8 cellular contexts compared by ENCODE assay signal in the genomic region with DNA sequence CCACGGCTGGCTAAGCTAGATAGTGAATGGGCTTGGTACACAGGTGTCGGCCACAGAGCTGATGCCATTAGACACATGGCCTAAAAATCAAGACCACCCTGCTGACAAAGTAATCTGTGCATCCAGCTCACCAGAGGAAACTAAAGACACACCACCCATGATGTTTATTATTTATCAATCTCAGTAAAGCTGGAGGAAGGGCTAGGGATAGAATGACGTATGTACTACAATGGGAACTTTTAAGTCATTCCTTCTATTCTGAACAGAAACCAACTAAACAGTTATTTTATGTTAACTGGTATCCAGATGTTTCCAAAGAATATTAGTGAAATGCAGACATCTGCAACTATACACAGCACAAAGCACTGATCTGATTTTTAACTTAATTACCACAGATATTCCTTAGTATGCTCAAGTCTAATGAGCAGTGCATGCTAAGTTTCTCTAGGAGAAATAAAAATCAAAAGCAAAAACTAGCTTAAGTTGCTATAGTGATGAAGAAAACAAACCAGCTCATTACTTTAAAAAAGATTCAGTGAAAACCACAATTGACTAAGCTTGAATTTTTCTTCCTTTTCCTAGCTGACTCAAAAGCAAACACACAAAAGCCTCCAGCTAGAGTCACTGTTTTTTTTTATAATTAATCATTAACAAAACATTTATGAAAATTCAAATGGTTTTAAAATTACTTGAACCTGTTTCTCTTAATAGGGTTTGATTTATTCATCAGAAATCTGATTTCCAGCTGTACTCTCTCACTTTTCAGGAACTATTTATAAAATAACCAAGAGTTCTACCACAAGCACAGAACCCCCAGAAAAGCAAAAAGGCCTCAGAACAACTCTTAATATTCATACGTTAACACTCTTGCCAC.
DNase-seq lines count a peak whose midpoint lies in the region; ATAC-seq, FAIRE-seq and TF ChIP-seq lines count a peak whose summit lies in the region.
"Not testable (repeated sequence)": the region's sequence is repeated elsewhere in the genome, so short reads cannot be mapped to it uniquely, and the experiment has no call there.

No MANE protein-coding gene starts in this region.

- H3K9ac ChIP-seq in endothelial cell of umbilical vein (replicated peaks; ENCODE audit: extremely low read depth, insufficient read depth, low read length); HepG2 (ENCODE audit: insufficient read depth, low read depth, low read length): not testable (repeated sequence)

- not testable (repeated sequence) for H3K4me3 ChIP-seq in AG10803 (ENCODE audit: low read length); endothelial cell of umbilical vein (replicated peaks in 1 of 3; ENCODE audit: insufficient read depth in 1 of 3, low read depth in 1 of 3, low read length in 3 of 3); HepG2 (replicated peaks in 1 of 3; ENCODE audit: insufficient read depth in 1 of 3, low read depth in 2 of 3, low read length in 3 of 3)

- 66% methylated on average over 4 of the region's 4 CpGs for WGBS in HepG2 (ENCODE audit: low lambda C conversion rate)

- ATAC-seq in GM18909 (IDR thresholded peaks at IDR 0.05; ENCODE audit: poor library complexity, unreplicated experiment) (peak; percentile 40), HG02588 (IDR thresholded peaks at IDR 0.05; ENCODE audit: unreplicated experiment) (peak; percentile 35), HG03571 (IDR thresholded peaks at IDR 0.05; ENCODE audit: unreplicated experiment) (peak; percentile 61)
- ATAC-seq in activated T-cell treated with anti-CD3 and anti-CD28 coated beads, Interleukin-2, amount 50 U/mL, for 4 hours = peak; percentile 19 to 31
- ATAC-seq in HepG2 = not testable (repeated sequence)

- not testable (repeated sequence) for TF ChIP-seq EP300 in HepG2 (IDR thresholded peaks at IDR 0.05; ENCODE audit: low read depth in 2 of 2, low read length in 2 of 2); HepG2 (CRISPR knock-in tag; IDR thresholded peaks at IDR 0.05; ENCODE audit: borderline replicate concordance)

- FAIRE-seq in endothelial cell of umbilical vein (lab: Jason Lieb, UNC); HepG2 (lab: Jason Lieb, UNC): not testable (repeated sequence)

- not testable (repeated sequence) for TF ChIP-seq CTCF in AG10803 (conservative IDR thresholded peaks at IDR 0.05; ENCODE audit: low read length); endothelial cell of umbilical vein (IDR thresholded peaks at IDR 0.05; ENCODE audit: extremely low read depth in 1 of 2, insufficient read depth in 1 of 2, low read depth in 1 of 2, low read length in 2 of 2); HepG2 (CRISPR knock-in tag; IDR thresholded peaks at IDR 0.05)

- H2AFZ ChIP-seq in endothelial cell of umbilical vein (ENCODE audit: low read depth, low read length); HepG2 (ENCODE audit: low read length): not testable (repeated sequence)

- not testable (repeated sequence) for BruUV-seq in endothelial cell of umbilical vein (replicated peaks; lab: Mats Ljungman, UMichigan); HepG2 (replicated peaks; lab: Mats Ljungman, UMichigan)

- not testable (repeated sequence) for TF ChIP-seq RAD21 in HepG2 (CRISPR knock-in tag; IDR thresholded peaks at IDR 0.05)

- not testable (repeated sequence) for H3K9me1 ChIP-seq in endothelial cell of umbilical vein (replicated peaks; ENCODE audit: control insufficient read depth, extremely low read depth, insufficient read depth, low read length)

- CTCF ChIA-PET in endothelial cell of umbilical vein (lab: Charles Lee); HepG2 (lab: Yijun Ruan, JAX; ENCODE audit: low intra/inter-chr PET ratio, low total read pairs): not testable (repeated sequence)

- H3K9me3 Mint-ChIP-seq in activated T-cell treated with anti-CD3 and anti-CD28 coated beads, Interleukin-2, amount 50 U/mL, for 4 hours; stimulated activated naive CD8-positive, alpha-beta T cell treated with anti-CD3 and anti-CD28 coated beads, Interleukin-15, Interleukin-2, amounts not matched to agents 100 ng/mL and 50 ng/mL, for 24 hours: not testable (repeated sequence)

- not testable (repeated sequence) for TF ChIP-seq POLR2A in endothelial cell of umbilical vein (IDR thresholded peaks at IDR 0.05; ENCODE audit: low read depth, low read length); HepG2 (IDR thresholded peaks at IDR 0.05; ENCODE audit: insufficient read depth in 1 of 2, low read depth in 2 of 2, low read length in 2 of 2)

- H3K9me3 ChIP-seq in endothelial cell of umbilical vein (replicated peaks; ENCODE audit: control insufficient read depth, insufficient read depth, low read length); HepG2 (ENCODE audit: low read length): not testable (repeated sequence)

- H3K36me3 Mint-ChIP-seq in activated T-cell treated with anti-CD3 and anti-CD28 coated beads, Interleukin-2, amount 50 U/mL, for 4 hours (ENCODE audit: insufficient read depth); stimulated activated naive CD8-positive, alpha-beta T cell treated with anti-CD3 and anti-CD28 coated beads, Interleukin-15, Interleukin-2, amounts not matched to agents 100 ng/mL and 50 ng/mL, for 24 hours (ENCODE audit: low read depth): not testable (repeated sequence)

- dilution Hi-C loops in endothelial cell of umbilical vein (cut with MboI; ENCODE audit: extremely low pct_ligation_motif_present, low sequenced_read_pairs) = not testable (repeated sequence)

- POLR2A ChIA-PET in endothelial cell of umbilical vein (lab: Charles Lee); HepG2 (lab: Yijun Ruan, JAX): not testable (repeated sequence)

- peak overlapping the region; percentile 45 for H3K27ac Mint-ChIP-seq in stimulated activated naive CD8-positive, alpha-beta T cell treated with anti-CD3 and anti-CD28 coated beads, Interleukin-15, Interleukin-2, amounts not matched to agents 100 ng/mL and 50 ng/mL, for 24 hours

- H3K4me3 Mint-ChIP-seq in activated T-cell treated with anti-CD3 and anti-CD28 coated beads, Interleukin-2, amount 50 U/mL, for 4 hours; stimulated activated naive CD8-positive, alpha-beta T cell treated with anti-CD3 and anti-CD28 coated beads, Interleukin-15, Interleukin-2, amounts not matched to agents 100 ng/mL and 50 ng/mL, for 24 hours: not testable (repeated sequence)

- intact Hi-C loops in endothelial cell of umbilical vein (cut with micrococcal nuclease); HepG2 (cut with micrococcal nuclease; ENCODE audit: unreplicated experiment): not testable (repeated sequence)

- H3K27me3 ChIP-seq in endothelial cell of umbilical vein (ENCODE audit: control insufficient read depth in 2 of 2, insufficient read depth in 2 of 2, low read length in 2 of 2); HepG2 (ENCODE audit: control insufficient read depth in 1 of 2, insufficient read depth in 2 of 2, low read length in 2 of 2): not testable (repeated sequence)

- in situ Hi-C loops in HepG2 (cut with HindIII; ENCODE audit: extremely low pct_ligation_motif_present, low pct_unique_long_range_greater_than_20kb) = not testable (repeated sequence)

- not testable (repeated sequence) for H3K27me3 Mint-ChIP-seq in activated T-cell treated with anti-CD3 and anti-CD28 coated beads, Interleukin-2, amount 50 U/mL, for 4 hours (ENCODE audit: low read depth)
- H3K27me3 Mint-ChIP-seq in stimulated activated naive CD8-positive, alpha-beta T cell treated with anti-CD3 and anti-CD28 coated beads, Interleukin-15, Interleukin-2, amounts not matched to agents 100 ng/mL and 50 ng/mL, for 24 hours = peaks cover 19% of the 10 kb centered on the region

- H4K20me1 ChIP-seq in endothelial cell of umbilical vein (replicated peaks; ENCODE audit: control insufficient read depth, extremely low read depth, insufficient read depth, low read length); HepG2 (ENCODE audit: insufficient read depth, low read length): not testable (repeated sequence)

- not testable (repeated sequence) for H3K36me3 ChIP-seq in endothelial cell of umbilical vein (ENCODE audit: control insufficient read depth in 2 of 2, extremely low read depth in 1 of 2, insufficient read depth in 2 of 2, low read length in 2 of 2); HepG2 (replicated peaks in 1 of 2; ENCODE audit: control insufficient read depth in 1 of 2, insufficient read depth in 2 of 2, low read length in 2 of 2)

- DNase-seq in AG10803 (ENCODE audit: low read depth) (peak; percentile 9), endothelial cell of umbilical vein (ENCODE audit: low read depth, low spot score) (peak; percentile 1)
- DNase-seq in activated T-cell treated with anti-CD3 and anti-CD28 coated beads, Interleukin-2, amount 50 U/mL, for 4 hours; HepG2 (ENCODE audit: low spot score): not testable (repeated sequence)

- not testable (repeated sequence) for H3K4me1 Mint-ChIP-seq in activated T-cell treated with anti-CD3 and anti-CD28 coated beads, Interleukin-2, amount 50 U/mL, for 4 hours (ENCODE audit: low read depth)
- peaks cover 17% of the 10 kb centered on the region for H3K4me1 Mint-ChIP-seq in stimulated activated naive CD8-positive, alpha-beta T cell treated with anti-CD3 and anti-CD28 coated beads, Interleukin-15, Interleukin-2, amounts not matched to agents 100 ng/mL and 50 ng/mL, for 24 hours (ENCODE audit: low read depth)

- not testable (repeated sequence) for H3K27ac ChIP-seq in endothelial cell of umbilical vein (ENCODE audit: insufficient read depth, low read depth, low read length)
- H3K27ac ChIP-seq in HepG2 (ENCODE audit: extremely low read length, insufficient read depth, low read length) = peak overlapping the region; percentile 24

- not testable (repeated sequence) for H3K79me2 ChIP-seq in endothelial cell of umbilical vein (ENCODE audit: control insufficient read depth, insufficient read depth, low read length); HepG2 (ENCODE audit: insufficient read depth, low read length)

- H3K4me1 ChIP-seq in endothelial cell of umbilical vein (ENCODE audit: control insufficient read depth, extremely low read depth, insufficient read depth, low read length) = not testable (repeated sequence)
- peaks cover 25% of the 10 kb centered on the region for H3K4me1 ChIP-seq in HepG2 (ENCODE audit: insufficient read depth, low read length)

- H3K4me2 ChIP-seq in endothelial cell of umbilical vein (ENCODE audit: insufficient read depth, low read length) = not testable (repeated sequence)
- H3K4me2 ChIP-seq in HepG2 (ENCODE audit: low read depth, low read length) = peak overlapping the region; percentile 45; the same call in 1 of the 2 replicates

TF ChIP-seq in endothelial cell of umbilical vein, 7 proteins besides CTCF, POLR2A, EP300 and RAD21:
- TF ChIP-seq FOS (IDR thresholded peaks at IDR 0.05; ENCODE audit: borderline replicate concordance, insufficient read depth, low read length) = peak; percentile 16

TF ChIP-seq in HepG2, 621 proteins besides CTCF, POLR2A, EP300 and RAD21:
- peak; percentile 26; the same call in 1 of the 2 replicates for TF ChIP-seq ZNF792 (CRISPR knock-in tag; IDR thresholded peaks at IDR 0.05)
